Comparison of ENCODE assay signal across 10 cellular contexts in the genomic region with DNA sequence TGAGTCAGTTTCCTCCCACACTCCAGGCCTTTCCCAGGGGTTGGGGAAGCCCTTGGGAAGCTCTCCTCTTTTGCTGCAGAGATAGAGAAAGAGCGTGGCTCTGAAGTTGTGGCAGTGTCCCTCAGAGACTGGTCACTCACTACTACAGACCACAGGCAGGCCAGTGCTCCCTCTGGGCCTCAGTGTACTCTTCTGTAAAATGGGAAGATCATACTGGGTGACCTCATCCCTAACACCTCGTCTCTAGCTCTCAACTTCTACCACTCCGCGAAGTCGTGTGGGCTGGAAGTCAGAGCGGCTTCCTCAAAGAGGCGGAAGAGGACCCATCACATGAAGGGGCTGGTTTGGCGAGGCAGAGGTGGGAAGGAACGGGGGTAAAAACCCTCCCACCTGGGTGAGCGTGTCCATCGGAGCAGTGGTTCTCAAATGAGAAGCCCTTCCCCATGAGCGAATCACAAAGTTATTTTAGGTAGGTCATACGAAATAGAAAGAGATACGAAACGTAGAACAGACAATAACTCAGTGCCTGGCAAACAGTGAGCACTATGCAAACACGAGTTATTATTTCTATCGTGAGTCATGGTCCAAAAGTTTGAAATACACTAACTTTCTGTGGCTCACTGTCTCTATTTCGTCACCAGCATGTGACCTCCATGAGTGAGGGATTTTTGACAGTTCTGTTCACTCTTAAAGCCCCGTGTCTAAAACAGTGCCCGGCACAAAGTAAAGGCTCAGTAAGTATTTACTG. TPM values are rescaled to one million over a fixed set of nuclear protein-coding genes. Genes with fewer than 3 reads are reported as not detected.
DNase-seq lines count a peak whose midpoint lies in the region; ATAC-seq and TF ChIP-seq lines count a peak whose summit lies in the region.
"Had no signal": no experiment of that assay in that cellular context is flagged by ENCODE, and none has a peak within 500 bp of the region (broad histone marks: within the 10 kb centered on the region; RNA-seq: fewer than 3 reads in every experiment).

No MANE protein-coding gene starts in this region.

- H3K27me3 ChIP-seq in trophoblast cell (ENCODE audit: insufficient read depth, low read length), result no peaks in the 10 kb centered on the region
- no peaks in the 10 kb centered on the region for H3K27me3 ChIP-seq in colonic mucosa
- no peaks in the 10 kb centered on the region for H3K27me3 ChIP-seq in mesendoderm (ENCODE audit: insufficient read depth, low read length, poor library complexity)

- H3K27me3 Mint-ChIP-seq in Calu3 (ENCODE audit: unreplicated experiment), result no peaks in the 10 kb centered on the region
- H3K27me3 Mint-ChIP-seq: activated CD8-positive, alpha-beta memory T cell treated with anti-CD3 and anti-CD28 coated beads, Interleukin-2, amount 10 ng/mL, durations not matched to agents 7 days and 5 days; central memory CD8-positive, alpha-beta T cell had no signal

- H3K9me3 Mint-ChIP-seq in Calu3 (ENCODE audit: low read depth, unreplicated experiment), result no peaks in the 10 kb centered on the region
- H3K9me3 Mint-ChIP-seq: central memory CD8-positive, alpha-beta T cell had no signal

- H3K36me3 ChIP-seq in trophoblast cell (ENCODE audit: control insufficient read depth in 1 of 2, insufficient read depth in 2 of 2, low read length in 2 of 2), result no peaks in the 10 kb centered on the region
- H3K36me3 ChIP-seq in colonic mucosa, result no peaks in the 10 kb centered on the region
- no peaks in the 10 kb centered on the region for H3K36me3 ChIP-seq in mesendoderm (ENCODE audit: control insufficient read depth, insufficient read depth, low read length)

- H3K4me3 ChIP-seq in trophoblast cell (ENCODE audit: low read depth, low read length) (peak overlapping the region; percentile 38), colonic mucosa (no peak overlapping the region), mesendoderm (ENCODE audit: low read length) (no peak overlapping the region)

- no peaks in the 10 kb centered on the region for H3K79me1 ChIP-seq in trophoblast cell (ENCODE audit: low read length)
- H3K79me1 ChIP-seq in mesendoderm (ENCODE audit: low read length), result no peaks in the 10 kb centered on the region

- H2BK120ac ChIP-seq in trophoblast cell (ENCODE audit: insufficient read depth, low read length, poor library complexity) (no peak overlapping the region), mesendoderm (ENCODE audit: low read depth, low read length) (no peak overlapping the region)

- BruUV-seq in Calu3 (replicated peaks; lab: Mats Ljungman, UMichigan), result no TSS peak

- DNase-seq in Calu3, result peak; percentile 17
- DNase-seq in MV-4-11 (lab: John Stamatoyannopoulos, UW), result peak; percentile 63
- DNase-seq in epithelial cell of prostate (ENCODE audit: low read depth, low spot score), result peak; percentile 8
- peak; percentile 31 to 63 for DNase-seq in trophoblast cell
- DNase-seq in NCI-H1417 treated with DMSO at 0.1 percent for 48 hours (lab: John Stamatoyannopoulos, UW), result no peak
- DNase-seq in colonic mucosa, result no peak
- DNase-seq in mesendoderm, result no peak
- DNase-seq: activated CD8-positive, alpha-beta memory T cell treated with anti-CD3 and anti-CD28 coated beads, Interleukin-2, amount 10 ng/mL, durations not matched to agents 7 days and 5 days had no signal

- H4K12ac ChIP-seq in trophoblast cell (ENCODE audit: low read depth, low read length), result no peak overlapping the region

- H3K4me2 ChIP-seq in trophoblast cell (ENCODE audit: low read length) (no peak overlapping the region), mesendoderm (ENCODE audit: low read length) (no peak overlapping the region)

- H3K14ac ChIP-seq in trophoblast cell (ENCODE audit: low read length), result no peak overlapping the region

- H2BK12ac ChIP-seq in trophoblast cell (ENCODE audit: low read length), result no peak overlapping the region

- no peak overlapping the region for H3K18ac ChIP-seq in trophoblast cell (ENCODE audit: low read length)
- no peak overlapping the region for H3K18ac ChIP-seq in mesendoderm (ENCODE audit: low read length)

- H3K56ac ChIP-seq in mesendoderm (ENCODE audit: low read length), result no peak overlapping the region

- H2AK5ac ChIP-seq in trophoblast cell (ENCODE audit: low read length) (no peak overlapping the region), mesendoderm (ENCODE audit: low read length) (no peak overlapping the region)

- H4K91ac ChIP-seq in trophoblast cell (ENCODE audit: low read depth, low read length), result no peak overlapping the region

- no peak overlapping the region for H3K4ac ChIP-seq in trophoblast cell (ENCODE audit: low read depth, low read length)
- H3K4ac ChIP-seq in mesendoderm (ENCODE audit: low read depth, low read length), result no peak overlapping the region

- WGBS in trophoblast cell (ENCODE audit: extremely low coverage, insufficient coverage, insufficient read length), result no CpG with 5 or more reads among the region's 20 CpGs
- WGBS in mesendoderm (ENCODE audit: extremely low coverage, insufficient coverage, low lambda C conversion rate), result no CpG with 5 or more reads among the region's 20 CpGs

- no peaks in the 10 kb centered on the region for H3K79me2 ChIP-seq in trophoblast cell (ENCODE audit: control insufficient read depth, insufficient read depth, low read length, poor library complexity)
- no peaks in the 10 kb centered on the region for H3K79me2 ChIP-seq in mesendoderm (ENCODE audit: control insufficient read depth, insufficient read depth, low read length)

- H3K36me3 Mint-ChIP-seq in Calu3 (ENCODE audit: insufficient read depth, unreplicated experiment), result no peaks in the 10 kb centered on the region
- H3K36me3 Mint-ChIP-seq: activated CD8-positive, alpha-beta memory T cell treated with anti-CD3 and anti-CD28 coated beads, Interleukin-2, amount 10 ng/mL, durations not matched to agents 7 days and 5 days had no signal

- H3K23ac ChIP-seq in trophoblast cell (ENCODE audit: low read length) (no peak overlapping the region), mesendoderm (ENCODE audit: low read length) (no peak overlapping the region)

- CTCF ChIA-PET in Calu3 (lab: Charles Lee), result no interaction called here

- no peak overlapping the region for H2BK15ac ChIP-seq in mesendoderm (replicated peaks; ENCODE audit: low read depth)

- no peak overlapping the region for H4K8ac ChIP-seq in trophoblast cell (ENCODE audit: low read depth, low read length)
- H4K8ac ChIP-seq in mesendoderm (ENCODE audit: low read depth, low read length), result no peak overlapping the region

- peaks cover 18% of the 10 kb centered on the region for H3K4me1 Mint-ChIP-seq in Calu3 (ENCODE audit: low read depth, unreplicated experiment)

- H3K9me3 ChIP-seq in trophoblast cell (ENCODE audit: insufficient read depth, low read depth, low read length), result no peaks in the 10 kb centered on the region
- H3K9me3 ChIP-seq in colonic mucosa, result no peaks in the 10 kb centered on the region

- H3K4me1 ChIP-seq in trophoblast cell (ENCODE audit: control insufficient read depth in 1 of 2, insufficient read depth in 2 of 2, low read length in 2 of 2), result no peaks in the 10 kb centered on the region
- no peaks in the 10 kb centered on the region for H3K4me1 ChIP-seq in colonic mucosa
- no peaks in the 10 kb centered on the region for H3K4me1 ChIP-seq in mesendoderm (ENCODE audit: control insufficient read depth, low read depth, low read length)

- H4K5ac ChIP-seq in mesendoderm (ENCODE audit: low read length), result no peak overlapping the region

- no peak overlapping the region for H2AFZ ChIP-seq in trophoblast cell (ENCODE audit: insufficient read depth, low read length, poor library complexity)

- intact Hi-C loops in Calu3 (cut with micrococcal nuclease; ENCODE audit: unreplicated experiment), result loop anchor here (1.0 kb wide), 1 partner anchor 88 kb away; no protein-coding TSS in a partner anchor
- intact Hi-C loops in colonic mucosa (cut with DNase I), result no loop called here

- H3K4me3 Mint-ChIP-seq in Calu3 (ENCODE audit: low read depth, unreplicated experiment), result no peak overlapping the region
- H3K4me3 Mint-ChIP-seq: activated CD8-positive, alpha-beta memory T cell treated with anti-CD3 and anti-CD28 coated beads, Interleukin-2, amount 10 ng/mL, durations not matched to agents 7 days and 5 days; central memory CD8-positive, alpha-beta T cell had no signal

- TF ChIP-seq CTCF in Calu3 (IDR thresholded peaks at IDR 0.05; ENCODE audit: unreplicated experiment), result no peak
- TF ChIP-seq CTCF in colonic mucosa (IDR thresholded peaks at IDR 0.05), result no peak

- ATAC-seq in HG03354 (IDR thresholded peaks at IDR 0.05; ENCODE audit: poor library complexity, severe bottlenecking, unreplicated experiment), result no peak
- ATAC-seq: activated CD8-positive, alpha-beta memory T cell treated with anti-CD3 and anti-CD28 coated beads, Interleukin-2, amount 10 ng/mL, durations not matched to agents 7 days and 5 days had no signal

- no peak overlapping the region for H3K9ac ChIP-seq in trophoblast cell (ENCODE audit: low read length)
- no peak overlapping the region for H3K9ac ChIP-seq in colonic mucosa (ENCODE audit: low read depth in 2 of 2, low read length in 2 of 2)
- no peak overlapping the region for H3K9ac ChIP-seq in mesendoderm (ENCODE audit: low read length)

- H3K27ac Mint-ChIP-seq in Calu3 (ENCODE audit: unreplicated experiment), result no peak overlapping the region
- H3K27ac Mint-ChIP-seq: activated CD8-positive, alpha-beta memory T cell treated with anti-CD3 and anti-CD28 coated beads, Interleukin-2, amount 10 ng/mL, durations not matched to agents 7 days and 5 days had no signal

- H2BK5ac ChIP-seq in trophoblast cell (ENCODE audit: low read depth, low read length, poor library complexity) (no peak overlapping the region), mesendoderm (ENCODE audit: low read length) (no peak overlapping the region)

- H3K27ac ChIP-seq in epithelial cell of prostate (no peak overlapping the region), trophoblast cell (ENCODE audit: low read depth, low read length) (no peak overlapping the region), colonic mucosa (no peak overlapping the region), mesendoderm (ENCODE audit: low read depth, low read length) (no peak overlapping the region)

RNA-seq across cellular contexts. Expression of a gene that starts 32.7 kb away (rescaled TPM):
- 22.4 and 22.6 TPM in 2 replicates for total RNA-seq in Calu3 (2022)
- 34.2 and 36.3 TPM in 2 replicates for polyA plus RNA-seq in trophoblast cell (2013)
- 10 to 100 TPM; 36.3 to 42.0 TPM for total RNA-seq in colonic mucosa
- 12.7 TPM for polyA plus RNA-seq in mesendoderm (2013, experiment 1 of 2)
- 12.3 TPM for polyA plus RNA-seq in mesendoderm (2013, experiment 2 of 2)

Comparison
In these comparisons a context has a peak if more than half of its experiments do, and no peak if none do; other contexts are left out.
1. DNase-seq: peak in Calu3 (single experiment), MV-4-11 (single experiment), epithelial cell of prostate (single experiment) and trophoblast cell (2 of 2); none in NCI-H1417 treated with DMSO at 0.1 percent for 48 hours (single experiment), colonic mucosa (single experiment) and mesendoderm (single experiment).